8 cellular contexts compared by ENCODE assay signal in genomic region chr14:73238262-73238852, GRCh38. TPM values are rescaled to one million over a fixed set of nuclear protein-coding genes. Genes with fewer than 3 reads are reported as not detected.
DNase-seq lines count a peak whose midpoint lies in the region; ATAC-seq and TF ChIP-seq lines count a peak whose summit lies in the region.

No MANE protein-coding gene starts in this region.

- peak overlapping the region; percentile 32 to 57 (median 54) for H3K4me3 ChIP-seq in heart right ventricle
- peak overlapping the region; percentile 54 for H3K4me3 ChIP-seq in fibroblast of villous mesenchyme (ENCODE audit: low read depth, low read length)

- peaks cover 5 to 82% (median 32%) of the 10 kb centered on the region in 9 donors for H3K4me1 ChIP-seq in heart right ventricle

- DNase-seq in heart right ventricle (no peak), left ventricle myocardium superior (no peak), T-helper 17 cell (no peak), fibroblast of villous mesenchyme (ENCODE audit: low read depth) (peak; percentile 67), retina (peak; percentile 61), SK-N-DZ (ENCODE audit: low spot score) (no peak), T-helper 1 cell (no peak), NCI-H2171 treated with DMSO at 0.1 percent for 48 hours (lab: John Stamatoyannopoulos, UW) (no peak)

- H3K27ac Mint-ChIP-seq in T-helper 17 cell = no peak overlapping the region

- H3K27me3 Mint-ChIP-seq in T-helper 17 cell = peaks cover 85% of the 10 kb centered on the region

- 29 to 30% methylated on average over 25 of the region's 25 CpGs for WGBS in heart right ventricle, 2 donors

- H3K4me3 Mint-ChIP-seq in T-helper 17 cell = peak overlapping the region; percentile 72

- peaks cover 13% of the 10 kb centered on the region for H3K36me3 Mint-ChIP-seq in T-helper 17 cell (ENCODE audit: low read depth)

- H3K27me3 ChIP-seq in heart right ventricle = peaks cover 9 to 89% (median 73%) of the 10 kb centered on the region in 7 donors

- H3K4me1 Mint-ChIP-seq in T-helper 17 cell = peaks cover 23% of the 10 kb centered on the region

- no peak for TF ChIP-seq CTCF in heart right ventricle (IDR thresholded peaks at IDR 0.05)
- no peak for TF ChIP-seq CTCF in fibroblast of villous mesenchyme (IDR thresholded peaks at IDR 0.05; ENCODE audit: insufficient read depth, low read depth, low read length)

- intact Hi-C loops in heart right ventricle (cut with DNase I) = no loop called here
- intact Hi-C loops in left ventricle myocardium superior (cut with micrococcal nuclease) = no loop called here

- H3K27ac ChIP-seq in heart right ventricle = peak overlapping the region in 2 of 10 donors; percentile 25 to 44

- ATAC-seq in heart right ventricle (peak in 2 of 8 donors; percentile 3 to 6), left ventricle myocardium superior (no peak), T-helper 17 cell (no peak)

- H3K36me3 ChIP-seq in heart right ventricle = no peaks in the 10 kb centered on the region

- no peaks in the 10 kb centered on the region for H3K9me3 ChIP-seq in heart right ventricle
- H3K9me3 ChIP-seq in T-helper 17 cell (ENCODE audit: control insufficient read depth, low read length, poor library complexity, severe bottlenecking) = no peaks in the 10 kb centered on the region

RNA-seq across cellular contexts. Expression of gene PAPLN, which starts 1.1 kb away (rescaled TPM):
- total RNA-seq in heart right ventricle (1 to 10 TPM in 7 of 10 donors, under 1 TPM in 3; 0.67 to 3.8 (median 1.8) TPM), left ventricle myocardium superior (3.2 TPM), T-helper 17 cell (not detected), fibroblast of villous mesenchyme (1.6 and 4.3 TPM in 2 replicates)
- 1 to 10 TPM in 1 of 2 donors, under 1 TPM in 1; 0.64 to 4.1 TPM for polyA plus RNA-seq in heart right ventricle
- 0.13 TPM in 1 of 2 replicates, not detected in the other for polyA plus RNA-seq in SK-N-DZ (2014; cell fraction: cytosol; rRNA removed)
- 0.44 and 0.53 TPM in 2 replicates for polyA plus RNA-seq in SK-N-DZ (2014; cell fraction: nucleus; rRNA removed)

Comparison
In these comparisons a context has a peak if more than half of its experiments do, and no peak if none do; other contexts are left out.
1. DNase-seq: peak in fibroblast of villous mesenchyme (single experiment) and retina (single experiment); none in heart right ventricle (0 of 2), left ventricle myocardium superior (single experiment), T-helper 17 cell (0 of 3), SK-N-DZ (single experiment), T-helper 1 cell (0 of 5) and NCI-H2171 treated with DMSO at 0.1 percent for 48 hours (single experiment).